Comparison of ENCODE assay signal across 25 cellular contexts in genomic region chr12:81722004-81722403, GRCh38. TPM values are rescaled to one million over a fixed set of nuclear protein-coding genes. Genes with fewer than 3 reads are reported as not detected.
DNase-seq lines count a peak whose midpoint lies in the region; ATAC-seq, FAIRE-seq and TF ChIP-seq lines count a peak whose summit lies in the region.
"Had no signal": no experiment of that assay in that cellular context is flagged by ENCODE, and none has a peak within 500 bp of the region (broad histone marks: within the 10 kb centered on the region; RNA-seq: fewer than 3 reads in every experiment).

No MANE protein-coding gene starts in this region.

- no peak overlapping the region for H3K27ac ChIP-seq in GM23248
- H3K27ac ChIP-seq: C4-2B, Peyer's patch, SJCRH30 had no signal

- H3K27me3 ChIP-seq in GM23248 (replicated peaks; ENCODE audit: insufficient read depth) (no peaks in the 10 kb centered on the region), bronchial epithelial cell (ENCODE audit: control insufficient read depth, insufficient read depth, low read length) (no peaks in the 10 kb centered on the region)
- H3K27me3 ChIP-seq: Peyer's patch, SJCRH30 had no signal

- no peak for TF ChIP-seq CTCF in bronchial epithelial cell (IDR thresholded peaks at IDR 0.05; ENCODE audit: insufficient read depth, low read length, severe bottlenecking)

- H3K79me2 ChIP-seq in GM23248 (ENCODE audit: insufficient read depth), result no peaks in the 10 kb centered on the region

- H3K4me3 ChIP-seq in GM23248 (no peak overlapping the region), bronchial epithelial cell (ENCODE audit: low read depth, low read length) (no peak overlapping the region)
- H3K4me3 ChIP-seq: Peyer's patch, SJCRH30 had no signal

- H2AFZ ChIP-seq in GM23248, result no peak overlapping the region

- WGBS in GM23248 (ENCODE audit: low coverage in 1 of 2, low lambda C conversion rate in 2 of 2, missing lambda C conversion rate in 2 of 2), 2 experiments, result 0 to 3% methylated on average over 1 of the region's 1 CpG

- H3K4me2 ChIP-seq in GM23248 (ENCODE audit: unreplicated experiment), result no peak overlapping the region

- FAIRE-seq in bronchial epithelial cell (lab: Jason Lieb, UNC), result no peak
- FAIRE-seq: GM19239, HepG2 had no signal

- H3K9me3 ChIP-seq in GM23248 (ENCODE audit: low read depth), result no peaks in the 10 kb centered on the region
- H3K9me3 ChIP-seq: Peyer's patch, SJCRH30 had no signal

- H3F3A ChIP-seq in GM23248 (ENCODE audit: insufficient read depth), result no peaks in the 10 kb centered on the region

- no peaks in the 10 kb centered on the region for H3K4me1 ChIP-seq in GM23248 (ENCODE audit: insufficient read depth)
- H3K4me1 ChIP-seq: Peyer's patch, SJCRH30 had no signal

- H3K36me3 ChIP-seq in GM23248 (ENCODE audit: low read depth), result no peaks in the 10 kb centered on the region
- no peaks in the 10 kb centered on the region for H3K36me3 ChIP-seq in bronchial epithelial cell (ENCODE audit: control insufficient read depth, insufficient read depth, low read length)
- H3K36me3 ChIP-seq: Peyer's patch, SJCRH30 had no signal

- no peak overlapping the region for H3K9ac ChIP-seq in GM23248

- no peaks in the 10 kb centered on the region for H4K20me1 ChIP-seq in GM23248 (ENCODE audit: insufficient read depth)

- ATAC-seq in esophagus mucosa, result no peak
- ATAC-seq: HepG2 had no signal

- in situ Hi-C loops in GM23248 (cut with MboI), result no loop called here

- DNase-seq in GM23248 (peak; percentile 2), NCI-H226 (peak; percentile 77), bronchial epithelial cell (ENCODE audit: low read depth) (peak; percentile 20), iris pigment epithelial cell (ENCODE audit: low read depth) (peak; percentile 3), NCI-H1092 treated with DMSO at 0.1 percent for 48 hours (lab: John Stamatoyannopoulos, UW) (no peak), germinal center (ENCODE audit: low spot score) (no peak)
- DNase-seq: Calu3; CD8-positive, alpha-beta memory T cell; DMS53; EL; GF-D8; H7; HFFc6; KG1; NCI-H1105 treated with DMSO at 0.1 percent for 48 hours; NCI-H1694; NCI-H2081; NCI-H524 treated with DMSO at 0.1 percent for 48 hours; Peyer's patch; SJCRH30 had no signal

- no peaks in the 10 kb centered on the region for H3K9me2 ChIP-seq in GM23248 (ENCODE audit: insufficient read depth)

RNA-seq across cellular contexts. Expression of gene PPFIA2, which starts 37.1 kb away (rescaled TPM):
- not detected in 2 replicates for total RNA-seq in GM23248 (2014; rRNA removed; shearing (Covaris generic))
- not detected in 2 replicates for polyA plus RNA-seq in GM23248 (2016; fragmentation: Nextera tagmentation; extraction: Ambion mirVana)
- total RNA-seq in bronchial epithelial cell, result 0.26 TPM in 1 of 2 replicates, not detected in the other
- not detected for total RNA-seq in esophagus mucosa
- total RNA-seq: CD8-positive, alpha-beta memory T cell; HepG2; HFFc6; OCI-LY7 had no signal
- polyA plus RNA-seq: CD8-positive, alpha-beta memory T cell had no signal

Comparison
In these comparisons a context has a peak if more than half of its experiments do, and no peak if none do; other contexts are left out.
1. DNase-seq: peak in GM23248 (single experiment), NCI-H226 (single experiment), bronchial epithelial cell (single experiment) and iris pigment epithelial cell (single experiment); none in NCI-H1092 treated with DMSO at 0.1 percent for 48 hours (single experiment) and germinal center (single experiment).